Comparison of ENCODE assay signal across 9 cellular contexts in the genomic region with DNA sequence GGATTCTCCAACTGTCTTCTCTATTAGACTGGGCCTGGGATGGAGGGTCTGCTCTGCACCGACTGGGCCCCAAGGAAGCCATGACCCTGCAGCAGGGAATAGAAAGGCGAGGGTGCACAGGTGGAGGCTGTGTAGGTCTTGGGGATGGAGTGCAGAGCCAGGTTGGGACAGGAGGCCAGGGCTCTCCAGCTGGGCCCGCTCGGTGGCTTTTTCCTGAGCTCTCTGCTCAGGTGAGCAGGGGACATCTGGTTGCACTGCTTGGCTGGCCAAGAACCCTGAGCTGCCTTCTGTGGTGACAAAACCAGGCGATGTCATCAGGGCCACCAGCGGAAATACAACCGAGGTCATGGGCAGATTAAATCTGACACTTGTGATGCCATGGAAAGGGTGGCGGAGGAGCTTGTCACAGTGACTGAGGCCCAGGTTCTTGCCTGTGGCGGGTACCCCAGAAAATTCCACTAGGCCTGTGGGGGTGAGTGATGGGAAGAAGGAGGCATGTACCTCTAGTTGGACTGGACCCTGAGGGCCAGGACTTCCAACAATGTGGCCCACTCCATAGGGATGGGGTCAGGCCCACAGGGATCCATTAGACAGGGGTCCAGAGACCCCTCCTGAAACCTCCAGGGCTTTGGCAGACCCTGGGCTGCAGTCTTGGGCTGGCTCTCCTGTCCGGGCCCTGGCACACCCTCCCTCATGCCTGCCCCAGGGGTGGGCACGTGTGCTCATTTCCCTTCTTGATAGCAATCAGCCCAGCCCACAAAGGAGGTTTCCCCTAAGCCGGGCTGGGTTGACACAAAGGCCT. TPM values are rescaled to one million over a fixed set of nuclear protein-coding genes. Genes with fewer than 3 reads are reported as not detected.
A peak's percentile ranks its signal among the peaks of the same experiment; 100 is the strongest.
DNase-seq lines count a peak whose midpoint lies in the region; ATAC-seq and TF ChIP-seq lines count a peak whose summit lies in the region.
"Had no signal": no experiment of that assay in that cellular context is flagged by ENCODE, and none has a peak within 500 bp of the region (broad histone marks: within the 10 kb centered on the region; RNA-seq: fewer than 3 reads in every experiment).

No MANE protein-coding gene starts in this region.

- peaks cover 15% of the 10 kb centered on the region for H3K27me3 Mint-ChIP-seq in chondrocyte (ENCODE audit: low read depth)

- ATAC-seq in GM19463 (IDR thresholded peaks at IDR 0.05; ENCODE audit: unreplicated experiment) (no peak), HG02759 (IDR thresholded peaks at IDR 0.05; ENCODE audit: unreplicated experiment) (no peak)

- no peak overlapping the region for H3K27ac Mint-ChIP-seq in chondrocyte (ENCODE audit: unreplicated experiment)

- no peak overlapping the region for H3K27ac ChIP-seq in WERI-Rb-1
- no peak overlapping the region for H3K27ac ChIP-seq in parathyroid adenoma

- H3K4me3 Mint-ChIP-seq in chondrocyte (ENCODE audit: unreplicated experiment) = no peak overlapping the region

- no peak for TF ChIP-seq CTCF in GM13977 (IDR thresholded peaks at IDR 0.05; ENCODE audit: extremely low read depth, insufficient read depth, missing control alignments)
- no peak for TF ChIP-seq CTCF in WERI-Rb-1 (IDR thresholded peaks at IDR 0.05; ENCODE audit: low read depth, low read length)
- TF ChIP-seq CTCF in chondrocyte (IDR thresholded peaks at IDR 0.05) = no peak
- TF ChIP-seq CTCF in parathyroid adenoma (IDR thresholded peaks at IDR 0.05) = no peak

- no peaks in the 10 kb centered on the region for H3K4me1 Mint-ChIP-seq in chondrocyte (ENCODE audit: low read depth)

- H3K9me3 Mint-ChIP-seq in chondrocyte (ENCODE audit: low read depth) = no peaks in the 10 kb centered on the region

- H3K36me3 ChIP-seq in WERI-Rb-1 (no peaks in the 10 kb centered on the region), parathyroid adenoma (ENCODE audit: control insufficient read depth, insufficient read depth, low read length) (no peaks in the 10 kb centered on the region)

- no peaks in the 10 kb centered on the region for H3K36me3 Mint-ChIP-seq in chondrocyte (ENCODE audit: low read depth)

- H3K9ac ChIP-seq in parathyroid adenoma = no peak overlapping the region

- H3K4me1 ChIP-seq in parathyroid adenoma = no peaks in the 10 kb centered on the region

- peak overlapping the region; percentile 22 for H2AFZ ChIP-seq in parathyroid adenoma

- no peak overlapping the region for H3K4me2 ChIP-seq in parathyroid adenoma (ENCODE audit: low read length)

- H3K9me3 ChIP-seq in WERI-Rb-1 (ENCODE audit: severe bottlenecking) (no peaks in the 10 kb centered on the region), parathyroid adenoma (ENCODE audit: control insufficient read depth, low read length) (no peaks in the 10 kb centered on the region)

- no peak overlapping the region for H3K4me3 ChIP-seq in WERI-Rb-1 (ENCODE audit: low read depth, low read length)
- no peak overlapping the region for H3K4me3 ChIP-seq in parathyroid adenoma (ENCODE audit: low read depth, low read length)

- no peaks in the 10 kb centered on the region for H3K27me3 ChIP-seq in WERI-Rb-1 (ENCODE audit: insufficient read depth, low read depth, severe bottlenecking)
- H3K27me3 ChIP-seq in parathyroid adenoma (ENCODE audit: control insufficient read depth, insufficient read depth, low read length) = no peaks in the 10 kb centered on the region

- in situ Hi-C loops in GM13977 (cut with MboI; ENCODE audit: low pct_unique_long_range_greater_than_20kb, low sequenced_read_pairs, unreplicated experiment) = loop anchor here (25.0 kb wide), 1 partner anchor 306 kb away; the partner anchor contains the start of gene SLC22A5

- peak; percentile 7 for DNase-seq in GM13977 (ENCODE audit: low spot score)
- DNase-seq in WERI-Rb-1 = peak; percentile 20
- DNase-seq in chondrocyte (ENCODE audit: low spot score) = peak; percentile 64
- no peak for DNase-seq in dermis blood vessel endothelial cell
- DNase-seq in KG1 (lab: John Stamatoyannopoulos, UW) = no peak
- DNase-seq: GOT3 had no signal

- H3K79me2 ChIP-seq in parathyroid adenoma = no peaks in the 10 kb centered on the region

RNA-seq across cellular contexts. Expression of gene IL3, which starts 4.4 kb away (rescaled TPM):
- total RNA-seq in chondrocyte (not detected in 3 replicates), dermis blood vessel endothelial cell (not detected in 2 replicates)

RNA-seq across cellular contexts. Expression of gene CSF2, which starts 17.6 kb away (rescaled TPM):
- total RNA-seq in chondrocyte (not detected in 3 replicates), dermis blood vessel endothelial cell (0.14 and 0.34 TPM in 2 replicates)

RNA-seq across cellular contexts. Expression of gene ACSL6, which starts 44.6 kb away (rescaled TPM):
- not detected in 3 replicates for total RNA-seq in chondrocyte
- total RNA-seq in dermis blood vessel endothelial cell = 0.09 and 0.17 TPM in 2 replicates

Comparison
In these comparisons a context has a peak if more than half of its experiments do, and no peak if none do; other contexts are left out.
1. DNase-seq: peak in GM13977 (single experiment), WERI-Rb-1 (single experiment) and chondrocyte (single experiment); none in dermis blood vessel endothelial cell (single experiment) and KG1 (single experiment).